Comparison of ENCODE assay signal across 8 cellular contexts in genomic region chr1:6581561-6582305, GRCh38. TPM values are rescaled to one million over a fixed set of nuclear protein-coding genes. Genes with fewer than 3 reads are reported as not detected.
DNase-seq lines count a peak whose midpoint lies in the region; ATAC-seq and TF ChIP-seq lines count a peak whose summit lies in the region.

No MANE protein-coding gene starts in this region.

- H3K4me1 Mint-ChIP-seq in WTC11 = peaks cover 17% of the 10 kb centered on the region

- no peaks in the 10 kb centered on the region for H3K9me3 Mint-ChIP-seq in WTC11

- H4K8ac ChIP-seq in neuronal stem cell (ENCODE audit: low read depth, low read length) = no peak overlapping the region

- H3K27me3 ChIP-seq in BLaER1 treated with 17β-estradiol and CSF1 and Interleukin-3, amounts not matched to agents 10 nM and 100 nM = no peaks in the 10 kb centered on the region
- H3K27me3 ChIP-seq in right lobe of liver (no peaks in the 10 kb centered on the region), neuronal stem cell (ENCODE audit: control insufficient read depth in 3 of 3, insufficient read depth in 3 of 3, low read depth in 1 of 3, low read length in 3 of 3) (no peaks in the 10 kb centered on the region)

- no peak overlapping the region for H3K27ac Mint-ChIP-seq in WTC11

- POLR2A ChIA-PET in WTC11 (lab: Charles Lee) = interaction anchor here (0.7 kb wide), 1 partner anchor 1459 kb away, joined by 4 read pairs; no protein-coding TSS in a partner anchor

- peaks cover 20% of the 10 kb centered on the region for H3K79me1 ChIP-seq in neuronal stem cell (ENCODE audit: low read depth, low read length)

- ATAC-seq in WTC11 = no peak
- peak in 2 of 4 donors; percentile 1 to 10 for ATAC-seq in right lobe of liver
- no peak for ATAC-seq in GM19463 (IDR thresholded peaks at IDR 0.05; ENCODE audit: unreplicated experiment)

- H2AFZ ChIP-seq in neuronal stem cell (ENCODE audit: low read length) = no peak overlapping the region

- H3K4ac ChIP-seq in neuronal stem cell (ENCODE audit: low read length) = no peak overlapping the region

- H3K4me3 ChIP-seq in BLaER1 treated with 17β-estradiol and CSF1 and Interleukin-3, amounts not matched to agents 10 nM and 100 nM = peak overlapping the region; percentile 74 to 91 (median 82)
- H3K4me3 ChIP-seq in right lobe of liver = peak overlapping the region in 1 of 3 donors; percentile 12
- H3K4me3 ChIP-seq in neuronal stem cell (ENCODE audit: low read length in 2 of 2) = peak overlapping the region in 1 of 2 donors; percentile 6

- TF ChIP-seq CTCF in WTC11 (IDR thresholded peaks at IDR 0.05) = no peak
- TF ChIP-seq CTCF in right lobe of liver (IDR thresholded peaks at IDR 0.05) = no peak

- no peak overlapping the region for H3K23ac ChIP-seq in neuronal stem cell (ENCODE audit: low read depth, low read length, poor library complexity)

- 0 out of 2 replicates have a peak overlapping the region, but pooled peaks have one; percentile 21 for H3K4me3 Mint-ChIP-seq in WTC11

- H2BK120ac ChIP-seq in neuronal stem cell (ENCODE audit: low read depth, low read length) = no peak overlapping the region

- TF ChIP-seq POLR2A in right lobe of liver (IDR thresholded peaks at IDR 0.05) = no peak

- DNase-seq in HT1080 (ENCODE audit: low read depth) (peak; percentile 35), WTC11 (ENCODE audit: low spot score) (no peak), right lobe of liver (peak in 1 of 3 donors; percentile 44), neuronal stem cell (ENCODE audit: low spot score) (no peak), NCI-H2029 (lab: John Stamatoyannopoulos, UW) (no peak), cortex of kidney (lab: John Stamatoyannopoulos, UW) (no peak)

- peaks cover 3% of the 10 kb centered on the region; the same call in 1 of the 2 replicates for H3K36me3 Mint-ChIP-seq in WTC11

- intact Hi-C loops in right lobe of liver (cut with DNase I) = no loop called here

- no peak overlapping the region for H3K14ac ChIP-seq in neuronal stem cell (ENCODE audit: low read length)

- 5% methylated on average over 2 of the region's 10 CpGs for WGBS in right lobe of liver (ENCODE audit: insufficient coverage, low coverage, low lambda C conversion rate, missing lambda C conversion rate)
- no CpG with 5 or more reads among the region's 10 CpGs for WGBS in neuronal stem cell (ENCODE audit: extremely low coverage in 2 of 2, insufficient read length in 2 of 2, insufficient replicate concordance in 1 of 2), 2 donors

- H3K36me3 ChIP-seq in BLaER1 treated with 17β-estradiol and CSF1 and Interleukin-3, amounts not matched to agents 10 nM and 100 nM = peaks cover 0 to 34% (median 9%) of the 10 kb centered on the region in 11 experiments; a peak in 13 of 22 replicates
- no peaks in the 10 kb centered on the region for H3K36me3 ChIP-seq in right lobe of liver
- H3K36me3 ChIP-seq in neuronal stem cell (replicated peaks in 1 of 2; ENCODE audit: control insufficient read depth in 2 of 2, insufficient read depth in 2 of 2, low read length in 2 of 2) = peaks cover 6 to 18% of the 10 kb centered on the region in 2 donors

- CTCF ChIA-PET in WTC11 (lab: Charles Lee) = interaction anchor here (0.7 to 2.9 kb wide), 3 partner anchors 22 to 134 kb away, joined by 3 to 20 read pairs (median 3); partner anchors contain the start of genes NOL9 and TAS1R1

- H3K4me2 ChIP-seq in BLaER1 treated with 17β-estradiol and CSF1 and Interleukin-3, amounts not matched to agents 10 nM and 100 nM = peak overlapping the region; percentile 83 to 99 (median 96)
- H3K4me2 ChIP-seq in neuronal stem cell (ENCODE audit: insufficient read depth, low read length, poor library complexity, severe bottlenecking) = no peak overlapping the region

- H3K9ac ChIP-seq in BLaER1 treated with 17β-estradiol and CSF1 and Interleukin-3, amounts not matched to agents 10 nM and 100 nM = peak overlapping the region; percentile 84 to 96 (median 88); a peak in 20 of 22 replicates
- no peak overlapping the region for H3K9ac ChIP-seq in neuronal stem cell (ENCODE audit: low read depth, low read length, poor library complexity)

- H3K4me1 ChIP-seq in BLaER1 treated with 17β-estradiol and CSF1 and Interleukin-3, amounts not matched to agents 10 nM and 100 nM = peaks cover 62 to 80% (median 71%) of the 10 kb centered on the region in 10 experiments
- H3K4me1 ChIP-seq in right lobe of liver (peaks cover 0 to 45% (median 24%) of the 10 kb centered on the region in 4 donors), neuronal stem cell (ENCODE audit: control insufficient read depth in 2 of 2, insufficient read depth in 1 of 2, low read depth in 1 of 2, low read length in 2 of 2) (peaks cover 14 to 27% of the 10 kb centered on the region in 2 donors)

- peak overlapping the region; percentile 14 to 96 (median 89); a peak in 21 of 22 replicates for H3K27ac ChIP-seq in BLaER1 treated with 17β-estradiol and CSF1 and Interleukin-3, amounts not matched to agents 10 nM and 100 nM
- peak overlapping the region; percentile 54 to 92 (median 87) for H3K27ac ChIP-seq in right lobe of liver
- H3K27ac ChIP-seq in neuronal stem cell (replicated peaks; ENCODE audit: low read length) = no peak overlapping the region

- peaks cover 41 to 63% (median 58%) of the 10 kb centered on the region in 11 experiments for H4K20me1 ChIP-seq in BLaER1 treated with 17β-estradiol and CSF1 and Interleukin-3, amounts not matched to agents 10 nM and 100 nM

- no peak overlapping the region for H2BK15ac ChIP-seq in neuronal stem cell (ENCODE audit: low read length)

- no peaks in the 10 kb centered on the region for H3K9me3 ChIP-seq in BLaER1 treated with 17β-estradiol and CSF1 and Interleukin-3, amounts not matched to agents 10 nM and 100 nM (replicated peaks in 1 of 11)
- H3K9me3 ChIP-seq in right lobe of liver = no peaks in the 10 kb centered on the region
- no peaks in the 10 kb centered on the region for H3K9me3 ChIP-seq in neuronal stem cell (replicated peaks in 1 of 2; ENCODE audit: control insufficient read depth in 2 of 2, insufficient read depth in 1 of 2, low read depth in 1 of 2, low read length in 2 of 2)

- no peak overlapping the region for H2AK5ac ChIP-seq in neuronal stem cell (ENCODE audit: low read depth, low read length)

- no peak overlapping the region for H2BK5ac ChIP-seq in neuronal stem cell (ENCODE audit: low read length)

- no peak overlapping the region for H3K18ac ChIP-seq in neuronal stem cell (ENCODE audit: low read length)

- H2BK12ac ChIP-seq in neuronal stem cell (ENCODE audit: low read length) = no peak overlapping the region

- H4K91ac ChIP-seq in neuronal stem cell (ENCODE audit: low read depth, low read length, poor library complexity) = no peak overlapping the region

- no peaks in the 10 kb centered on the region for H3K27me3 Mint-ChIP-seq in WTC11 (ENCODE audit: low read depth)

TF ChIP-seq in WTC11, 78 proteins besides CTCF, POLR2A, EP300 and RAD21 (continues in another document):
- TF ChIP-seq ETV6 (CRISPR knock-in tag; IDR thresholded peaks at IDR 0.05) = no peak
- TF ChIP-seq TEAD4 (CRISPR knock-in tag; IDR thresholded peaks at IDR 0.05) = no peak

RNA-seq across cellular contexts. Expression of gene ZBTB48, which starts 1.9 kb away (rescaled TPM):
- total RNA-seq in HT1080 (2014; rRNA removed; shearing (Covaris generic)) = 14.4 and 17.1 TPM in 2 replicates
- 11.0 and 12.6 TPM in 2 replicates for polyA plus RNA-seq in HT1080 (2015; cell fraction: cytosol; rRNA removed)
- 53.4 and 59.6 TPM in 2 replicates for polyA plus RNA-seq in HT1080 (2015; cell fraction: nucleus; rRNA removed)
- total RNA-seq in WTC11 (2021) = 29.1 to 37.5 TPM (median 31.0 TPM) in 3 replicates
- 10 to 100 TPM in 4 of 6 experiments, 1 to 10 TPM in 2; 5.9 to 43.1 (median 19.5) TPM for total RNA-seq in right lobe of liver
- polyA plus RNA-seq in neuronal stem cell (2013, experiment 1 of 2) = 18.4 TPM
- polyA plus RNA-seq in neuronal stem cell (2013, experiment 2 of 2) = 16.7 TPM

RNA-seq across cellular contexts. Expression of gene KLHL21, which starts 20.9 kb away (rescaled TPM):
- total RNA-seq in HT1080 (2014; rRNA removed; shearing (Covaris generic)) = 32.0 and 34.4 TPM in 2 replicates
- polyA plus RNA-seq in HT1080 (2015; cell fraction: cytosol; rRNA removed) = 21.7 and 22.5 TPM in 2 replicates
- 37.9 and 38.0 TPM in 2 replicates for polyA plus RNA-seq in HT1080 (2015; cell fraction: nucleus; rRNA removed)
- total RNA-seq in WTC11 (2021) (15.1 to 17.6 TPM (median 15.3 TPM) in 3 replicates), right lobe of liver (10 to 100 TPM; 12.1 to 24.6 (median 20.0) TPM)
- polyA plus RNA-seq in neuronal stem cell (2013, experiment 1 of 2) = 4.7 TPM
- polyA plus RNA-seq in neuronal stem cell (2013, experiment 2 of 2) = 4.8 TPM

RNA-seq across cellular contexts. Expression of gene TAS1R1, which starts 26.6 kb away (rescaled TPM):
- not detected in 2 replicates for total RNA-seq in HT1080 (2014; rRNA removed; shearing (Covaris generic))
- 0.14 TPM in 1 of 2 replicates, not detected in the other for polyA plus RNA-seq in HT1080 (2015; cell fraction: cytosol; rRNA removed)
- polyA plus RNA-seq in HT1080 (2015; cell fraction: nucleus; rRNA removed) = not detected in 2 replicates
- 0.11 to 0.16 TPM in 2 of 3 replicates, not detected in the other for total RNA-seq in WTC11 (2021)
- total RNA-seq in right lobe of liver = under 1 TPM in 1 of 6 experiments, not detected in 5; 0.26 TPM
- not detected for polyA plus RNA-seq in neuronal stem cell (2013, experiment 1 of 2)
- not detected for polyA plus RNA-seq in neuronal stem cell (2013, experiment 2 of 2)

RNA-seq across cellular contexts. Expression of gene NOL9, which starts 27.4 kb away (rescaled TPM):
- total RNA-seq in HT1080 (2014; rRNA removed; shearing (Covaris generic)) = 35.5 and 44.3 TPM in 2 replicates
- polyA plus RNA-seq in HT1080 (2015; cell fraction: cytosol; rRNA removed) = 22.9 and 25.1 TPM in 2 replicates
- 62.7 and 66.0 TPM in 2 replicates for polyA plus RNA-seq in HT1080 (2015; cell fraction: nucleus; rRNA removed)
- total RNA-seq in WTC11 (2021) (36.0 to 37.4 TPM (median 37.4 TPM) in 3 replicates), right lobe of liver (10 to 100 TPM in 3 of 6 experiments, 1 to 10 TPM in 3; 8.9 to 13.1 (median 10.7) TPM)
- 8.4 TPM for polyA plus RNA-seq in neuronal stem cell (2013, experiment 1 of 2)
- polyA plus RNA-seq in neuronal stem cell (2013, experiment 2 of 2) = 7.8 TPM

RNA-seq across cellular contexts. Expression of gene PHF13, which starts 31.8 kb away (rescaled TPM):
- 6.9 and 15.4 TPM in 2 replicates for total RNA-seq in HT1080 (2014; rRNA removed; shearing (Covaris generic))
- polyA plus RNA-seq in HT1080 (2015; cell fraction: cytosol; rRNA removed) = 15.3 and 16.2 TPM in 2 replicates
- polyA plus RNA-seq in HT1080 (2015; cell fraction: nucleus; rRNA removed) = 21.1 and 23.2 TPM in 2 replicates
- 39.6 to 40.0 TPM (median 40.0 TPM) in 3 replicates for total RNA-seq in WTC11 (2021)
- total RNA-seq in right lobe of liver = 1 to 10 TPM; 2.7 to 6.2 (median 4.5) TPM
- 25.0 TPM for polyA plus RNA-seq in neuronal stem cell (2013, experiment 1 of 2)
- polyA plus RNA-seq in neuronal stem cell (2013, experiment 2 of 2) = 25.4 TPM
